Comparison of ENCODE assay signal across 8 cellular contexts in genomic region chr5:72307968-72308852, GRCh38. TPM values are rescaled to one million over a fixed set of nuclear protein-coding genes. Genes with fewer than 3 reads are reported as not detected.
A peak's percentile ranks its signal among the peaks of the same experiment; 100 is the strongest.
DNase-seq lines count a peak whose midpoint lies in the region; ATAC-seq and TF ChIP-seq lines count a peak whose summit lies in the region.

No MANE protein-coding gene starts in this region.

- TF ChIP-seq CTCF in BE2C (IDR thresholded peaks at IDR 0.05; ENCODE audit: low read depth, low read length) (peak; percentile 84), kidney epithelial cell (IDR thresholded peaks at IDR 0.05; ENCODE audit: insufficient read depth, low read length, poor library complexity, severe bottlenecking) (peak; percentile 63)

- peak; percentile 99 for TF ChIP-seq POLR2A in GM19099 (IDR thresholded peaks at IDR 0.05; ENCODE audit: extremely low read depth, insufficient read length, low read depth)

- H3K4me3 ChIP-seq in BE2C (ENCODE audit: low read depth, low read length): peak overlapping the region; percentile 75
- peak overlapping the region; percentile 64 for H3K4me3 ChIP-seq in kidney epithelial cell (ENCODE audit: low read depth, low read length)

- H3K9me3 ChIP-seq in BE2C: no peaks in the 10 kb centered on the region

- peak; percentile 84 for ATAC-seq in HG03378 (IDR thresholded peaks at IDR 0.05; ENCODE audit: unreplicated experiment)

- H3K4me1 ChIP-seq in BE2C: peaks cover 3% of the 10 kb centered on the region; the same call in 1 of the 2 replicates

- no peaks in the 10 kb centered on the region for H3K27me3 ChIP-seq in BE2C
- H3K27me3 ChIP-seq in kidney epithelial cell (ENCODE audit: control insufficient read depth, insufficient read depth, low read length): no peaks in the 10 kb centered on the region

- peak; percentile 99 for DNase-seq in BE2C
- DNase-seq in NCI-H446 (lab: John Stamatoyannopoulos, UW): peak; percentile 96 to 99
- DNase-seq in activated CD4-positive, alpha-beta T cell treated with anti-CD3 and anti-CD28 coated beads for 1 hour: peak; percentile 93
- DNase-seq in cerebellum (ENCODE audit: low spot score): peak; percentile 96
- DNase-seq in kidney epithelial cell (ENCODE audit: low read depth): peak; percentile 87
- peak; percentile 97 for DNase-seq in stimulated activated CD4-positive, alpha-beta T cell treated with anti-CD3 and anti-CD28 coated beads, Interleukin-15, amount 100 ng/mL, for 24 hours

- H3K36me3 ChIP-seq in BE2C: peaks cover 28% of the 10 kb centered on the region
- no peaks in the 10 kb centered on the region for H3K36me3 ChIP-seq in kidney epithelial cell (ENCODE audit: control insufficient read depth, insufficient read depth, low read length)

RNA-seq across cellular contexts. Expression of gene MRPS27, which starts 11.8 kb away (rescaled TPM):
- polyA plus RNA-seq in BE2C (2012; ENCODE audit: insufficient read depth, insufficient read length, low read depth): 53.0 TPM
- total RNA-seq in cerebellum (56.3 TPM), kidney epithelial cell (67.3 and 77.4 TPM in 2 replicates)

RNA-seq across cellular contexts. Expression of gene PTCD2, which starts 12.0 kb away (rescaled TPM):
- polyA plus RNA-seq in BE2C (2012; ENCODE audit: insufficient read depth, insufficient read length, low read depth): 7.4 TPM
- total RNA-seq in cerebellum (7.3 TPM), kidney epithelial cell (10.5 and 11.7 TPM in 2 replicates)

Comparison
In these comparisons a context has a peak if more than half of its experiments do, and no peak if none do; other contexts are left out.
1. Peak in every context shown above with its lines: DNase-seq, ATAC-seq and H3K4me3 ChIP-seq.